ENCODE assay signal across 1 cellular context in genomic region chr6:141467881-141468280, GRCh38.
A peak's percentile ranks its signal among the peaks of the same experiment; 100 is the strongest.
TF ChIP-seq lines count a peak whose summit lies in the region.

No MANE protein-coding gene starts in this region.

TF ChIP-seq in GM12878, 131 proteins besides CTCF, POLR2A, EP300 and RAD21:
- TF ChIP-seq MEF2B (IDR thresholded peaks at IDR 0.05; ENCODE audit: partially characterized antibody, poor library complexity, severe bottlenecking): peak; percentile 84
- peak in 1 of 2 experiments; percentile 24; a peak in 1 of 4 replicates for TF ChIP-seq BHLHE40 (IDR thresholded peaks at IDR 0.05; ENCODE audit: borderline replicate concordance in 1 of 2, low read depth in 2 of 2, low read length in 1 of 2)
- TF ChIP-seq CREM (IDR thresholded peaks at IDR 0.05; ENCODE audit: low read depth): no peak
- TF ChIP-seq IKZF2 (IDR thresholded peaks at IDR 0.05): peak; percentile 69 to 72; a peak in 3 of 4 replicates
- TF ChIP-seq CBX5 (IDR thresholded peaks at IDR 0.05; ENCODE audit: low read depth): no peak
- TF ChIP-seq RELB (IDR thresholded peaks at IDR 0.05; ENCODE audit: low read depth): peak; percentile 47; the same call in 1 of the 2 replicates
- TF ChIP-seq MTA2 (IDR thresholded peaks at IDR 0.05; ENCODE audit: low read depth): peak; percentile 51; the same call in 1 of the 2 replicates
- peak; percentile 64; the same call in 1 of the 2 replicates for TF ChIP-seq DPF2 (IDR thresholded peaks at IDR 0.05)
- peak; percentile 72 for TF ChIP-seq IKZF1 (conservative IDR thresholded peaks at IDR 0.05)
- TF ChIP-seq ATF7 (IDR thresholded peaks at IDR 0.05; ENCODE audit: low read depth): 0 out of 2 replicates have a peak, but pooled peaks have one; percentile 20
